Comparison of ENCODE assay signal across 8 cellular contexts in genomic region chr19:1812426-1813196, GRCh38. TPM values are rescaled to one million over a fixed set of nuclear protein-coding genes. Genes with fewer than 3 reads are reported as not detected.
A peak's percentile ranks its signal among the peaks of the same experiment; 100 is the strongest.
DNase-seq lines count a peak whose midpoint lies in the region; ATAC-seq, FAIRE-seq and TF ChIP-seq lines count a peak whose summit lies in the region.

No MANE protein-coding gene starts in this region.

- FAIRE-seq in D721Med (lab: Jason Lieb, UNC): no peak

- H3K27me3 ChIP-seq in HUES48 (ENCODE audit: control insufficient read depth, insufficient read depth, low read length): no peaks in the 10 kb centered on the region
- no peaks in the 10 kb centered on the region for H3K27me3 ChIP-seq in esophagus (ENCODE audit: control insufficient read depth in 1 of 2, insufficient read depth in 2 of 2, low read length in 2 of 2)
- H3K27me3 ChIP-seq in muscle layer of colon (ENCODE audit: control insufficient read depth in 1 of 2, insufficient read depth in 2 of 2, low read length in 2 of 2): no peaks in the 10 kb centered on the region

- no TSS peak for BruUV-seq in OCI-LY7 (replicated peaks; lab: Mats Ljungman, UMichigan)

- H3K36me3 ChIP-seq in HUES48 (ENCODE audit: control insufficient read depth, insufficient read depth, low read length): peaks cover 18% of the 10 kb centered on the region
- H3K36me3 ChIP-seq in OCI-LY7 (ENCODE audit: insufficient read depth, low read length): peaks cover 23% of the 10 kb centered on the region; the same call in 1 of the 2 replicates
- peaks cover 4 to 22% of the 10 kb centered on the region in 2 donors for H3K36me3 ChIP-seq in esophagus (ENCODE audit: control insufficient read depth in 2 of 2, insufficient read depth in 2 of 2, low read length in 1 of 2)
- peaks cover 10% of the 10 kb centered on the region for H3K36me3 ChIP-seq in muscle layer of colon (ENCODE audit: insufficient read depth, low read length)

- CTCF ChIA-PET in OCI-LY7 (lab: Charles Lee; ENCODE audit: unreplicated experiment): interaction anchor here (0.5 kb wide), 1 partner anchor 25 kb away, joined by 3 read pairs; no protein-coding TSS in a partner anchor

- TF ChIP-seq CTCF in D721Med (IDR thresholded peaks at IDR 0.05; ENCODE audit: insufficient read depth, missing control alignments): peak; percentile 74
- peak; percentile 87 for TF ChIP-seq CTCF in OCI-LY7 (conservative IDR thresholded peaks at IDR 0.05; ENCODE audit: low read length)

- H3K4me1 ChIP-seq in HUES48 (ENCODE audit: control insufficient read depth, insufficient read depth, low read length) (peaks cover 3% of the 10 kb centered on the region; the same call in 1 of the 2 replicates), OCI-LY7 (ENCODE audit: insufficient read depth, low read length, poor library complexity, severe bottlenecking) (peaks cover 18% of the 10 kb centered on the region), esophagus (ENCODE audit: control insufficient read depth in 2 of 2, insufficient read depth in 2 of 2, low read length in 1 of 2) (peaks cover 6 to 16% of the 10 kb centered on the region in 2 donors), muscle layer of colon (ENCODE audit: insufficient read depth, low read length) (peaks cover 9% of the 10 kb centered on the region)

- intact Hi-C loops in OCI-LY7 (cut with micrococcal nuclease; ENCODE audit: unreplicated experiment): loop anchor here (1.0 to 5.0 kb wide), 2 partner anchors 37 to 205 kb away; partner anchors contain the start of gene UQCR11

- peak overlapping the region; percentile 81 for H3K27ac ChIP-seq in HUES48 (ENCODE audit: low read depth, low read length)
- H3K27ac ChIP-seq in OCI-LY7 (ENCODE audit: low read depth, low read length, poor library complexity, severe bottlenecking): peak overlapping the region; percentile 67
- peak overlapping the region; percentile 43 to 83 for H3K27ac ChIP-seq in esophagus (ENCODE audit: low read depth in 2 of 2, low read length in 1 of 2)
- peak overlapping the region; percentile 56 for H3K27ac ChIP-seq in muscle layer of colon (ENCODE audit: low read depth, low read length)

- H3K79me2 ChIP-seq in OCI-LY7 (ENCODE audit: insufficient read depth, low read depth, low read length): no peaks in the 10 kb centered on the region

- 0 out of 2 replicates have a peak overlapping the region, but pooled peaks have one; percentile 20 for H3K9ac ChIP-seq in HUES48 (ENCODE audit: low read depth, low read length)
- H3K9ac ChIP-seq in muscle layer of colon (ENCODE audit: low read length): peak overlapping the region; percentile 9

- POLR2A ChIA-PET in OCI-LY7 (lab: Charles Lee): no interaction called here

- H3K9me3 ChIP-seq in HUES48 (ENCODE audit: control insufficient read depth, insufficient read depth, low read length) (no peaks in the 10 kb centered on the region), OCI-LY7 (ENCODE audit: low read length) (no peaks in the 10 kb centered on the region), esophagus (ENCODE audit: control insufficient read depth in 2 of 2, insufficient read depth in 1 of 2, low read depth in 1 of 2, low read length in 1 of 2) (no peaks in the 10 kb centered on the region), muscle layer of colon (ENCODE audit: low read length) (no peaks in the 10 kb centered on the region)

- H3K9me2 ChIP-seq in OCI-LY7 (ENCODE audit: insufficient read depth, low read length): no peaks in the 10 kb centered on the region

- H2AFZ ChIP-seq in OCI-LY7 (ENCODE audit: low read length): peak overlapping the region; percentile 39; the same call in 1 of the 2 replicates

- WGBS in esophagus, 2 donors: 0% methylated on average over 41 to 47 of the region's 47 CpGs

- H4K20me1 ChIP-seq in OCI-LY7 (ENCODE audit: insufficient read depth, low read length): no peaks in the 10 kb centered on the region

- H3K4me3 ChIP-seq in HUES48 (ENCODE audit: low read depth, low read length) (peak overlapping the region; percentile 73), OCI-LY7 (ENCODE audit: low read depth, low read length, poor library complexity, severe bottlenecking) (peak overlapping the region; percentile 69), esophagus (ENCODE audit: low read depth in 1 of 2, low read length in 2 of 2) (peak overlapping the region; percentile 40 to 48), muscle layer of colon (ENCODE audit: low read depth in 1 of 2, low read length in 2 of 2) (peak overlapping the region; percentile 40 to 74)

- DNase-seq in D721Med (ENCODE audit: insufficient read length, low spot score) (peak; percentile 95), OCI-LY7 (ENCODE audit: low spot score) (peak; percentile 96), activated T-cell treated with anti-CD3 and anti-CD28 coated beads for 4 hours (peak; percentile 57)
- DNase-seq in stimulated activated CD8-positive, alpha-beta memory T cell treated with anti-CD3 and anti-CD28 coated beads, Interleukin-7, amount 100 ng/mL, for 1 hour (ENCODE audit: low read depth in 2 of 2): peak; percentile 47 to 67

- peak overlapping the region; percentile 86 for H3K4me2 ChIP-seq in OCI-LY7 (ENCODE audit: low read length)

- peak; percentile 71 for ATAC-seq in GM21390 (IDR thresholded peaks at IDR 0.05; ENCODE audit: unreplicated experiment)

RNA-seq across cellular contexts. Expression of gene ATP8B3, which starts 0.5 kb away (rescaled TPM):
- total RNA-seq in OCI-LY7 (2014; rRNA removed; shearing (Covaris generic)): 5.9 and 7.4 TPM in 2 replicates
- total RNA-seq in OCI-LY7 (2022): 19.3 and 21.2 TPM in 2 replicates
- 1 to 10 TPM in 1 of 2 donors, under 1 TPM in 1; 0.68 to 1.2 TPM for polyA plus RNA-seq in esophagus

RNA-seq across cellular contexts. Expression of gene REXO1, which starts 35.7 kb away (rescaled TPM):
- 13.9 and 24.0 TPM in 2 replicates for total RNA-seq in OCI-LY7 (2014; rRNA removed; shearing (Covaris generic))
- 52.8 and 54.9 TPM in 2 replicates for total RNA-seq in OCI-LY7 (2022)
- 10 to 100 TPM; 13.9 to 27.4 TPM for polyA plus RNA-seq in esophagus

RNA-seq across cellular contexts. Expression of gene KLF16, which starts 50.8 kb away (rescaled TPM):
- total RNA-seq in OCI-LY7 (2014; rRNA removed; shearing (Covaris generic)): 9.4 and 9.6 TPM in 2 replicates
- 39.1 and 44.4 TPM in 2 replicates for total RNA-seq in OCI-LY7 (2022)
- 10 to 100 TPM in 1 of 2 donors, 1 to 10 TPM in 1; 9.3 to 13.5 TPM for polyA plus RNA-seq in esophagus

RNA-seq across cellular contexts. Expression of gene ONECUT3, which starts 59.3 kb away (rescaled TPM):
- not detected in 2 replicates for total RNA-seq in OCI-LY7 (2014; rRNA removed; shearing (Covaris generic))
- not detected in 2 replicates for total RNA-seq in OCI-LY7 (2022)
- polyA plus RNA-seq in esophagus: under 1 TPM in 1 of 2 donors, not detected in 1; under 0.01 TPM

Comparison
In these comparisons a context has a peak if more than half of its experiments do, and no peak if none do; other contexts are left out.
1. Peak in every context shown above with its lines: DNase-seq, ATAC-seq, H3K4me3 ChIP-seq and H3K27ac ChIP-seq.